ENCODE assay signal across 16 cellular contexts in genomic region chr9:135030711-135031245, GRCh38.
"Had no signal": no experiment of that assay in that cellular context is flagged by ENCODE, and none has a peak within 500 bp of the region (broad histone marks: within the 10 kb centered on the region; RNA-seq: fewer than 3 reads in every experiment).

No MANE protein-coding gene starts in this region.

- H3K4me1 Mint-ChIP-seq: activated CD4-positive, alpha-beta T cell treated with anti-CD3 and anti-CD28 coated beads, Interleukin-2, amount 10 ng/mL, durations not matched to agents 24 days and 14 days; central memory CD8-positive, alpha-beta T cell had no signal

- H3K36me3 Mint-ChIP-seq: activated naive CD8-positive, alpha-beta T cell had no signal

- DNase-seq: activated CD4-positive, alpha-beta T cell treated with anti-CD3 and anti-CD28 coated beads, Interleukin-2, amount 10 ng/mL, durations not matched to agents 24 days and 14 days; activated CD4-positive, CD25-positive, alpha-beta regulatory T cell; activated CD8-positive, alpha-beta memory T cell treated with anti-CD3 and anti-CD28 coated beads, Interleukin-2, amount 50 U/mL, for 48 hours; activated gamma-delta T cell treated with Interleukin-2 at 50 U/mL for 16 hours; brain microvascular endothelial cell; cortex of kidney; effector CD4-positive, alpha-beta T cell; hippocampal formation; left ventricle myocardium inferior; mesendoderm; stimulated activated naive CD8-positive, alpha-beta T cell treated with anti-CD3 and anti-CD28 coated beads, Interleukin-15, Interleukin-2, amounts not matched to agents 100 U/mL and 50 U/mL, for 24 hours; transverse colon had no signal

- ATAC-seq: sciatic nerve; stimulated activated naive CD8-positive, alpha-beta T cell treated with anti-CD3 and anti-CD28 coated beads, Interleukin-15, Interleukin-2, amounts not matched to agents 100 U/mL and 50 U/mL, for 24 hours had no signal

- H3K4me3 Mint-ChIP-seq: activated CD4-positive, alpha-beta T cell treated with anti-CD3 and anti-CD28 coated beads, Interleukin-2, amount 10 ng/mL, durations not matched to agents 24 days and 14 days; activated naive CD8-positive, alpha-beta T cell; central memory CD8-positive, alpha-beta T cell had no signal

- H3K9me3 ChIP-seq: esophagus muscularis mucosa, transverse colon had no signal

- H3K36me3 ChIP-seq: brain microvascular endothelial cell, esophagus muscularis mucosa, left ventricle myocardium inferior, transverse colon had no signal

- H3K27me3 ChIP-seq: brain microvascular endothelial cell had no signal

- H3K27ac Mint-ChIP-seq: activated CD4-positive, alpha-beta T cell treated with anti-CD3 and anti-CD28 coated beads, Interleukin-2, amount 10 ng/mL, durations not matched to agents 24 days and 14 days; activated naive CD8-positive, alpha-beta T cell had no signal

- H3K27me3 Mint-ChIP-seq: activated CD4-positive, alpha-beta T cell treated with anti-CD3 and anti-CD28 coated beads, Interleukin-2, amount 10 ng/mL, durations not matched to agents 24 days and 14 days had no signal

- H3K9me3 Mint-ChIP-seq: activated CD4-positive, alpha-beta T cell treated with anti-CD3 and anti-CD28 coated beads, Interleukin-2, amount 10 ng/mL, durations not matched to agents 24 days and 14 days; central memory CD8-positive, alpha-beta T cell had no signal

- H3K4me3 ChIP-seq: esophagus muscularis mucosa, left ventricle myocardium inferior, transverse colon had no signal

- H3K27ac ChIP-seq: brain microvascular endothelial cell, esophagus muscularis mucosa, left ventricle myocardium inferior, transverse colon had no signal

- H3K4me1 ChIP-seq: esophagus muscularis mucosa, left ventricle myocardium inferior, transverse colon had no signal
